In genomic region chr14:35161231-35161630, GRCh38 we compare ENCODE assay signal across 13 cellular contexts. TPM values are rescaled to one million over a fixed set of nuclear protein-coding genes. Genes with fewer than 3 reads are reported as not detected.
DNase-seq lines count a peak whose midpoint lies in the region; ATAC-seq and TF ChIP-seq lines count a peak whose summit lies in the region.
"Had no signal": no experiment of that assay in that cellular context is flagged by ENCODE, and none has a peak within 500 bp of the region (broad histone marks: within the 10 kb centered on the region; RNA-seq: fewer than 3 reads in every experiment).

No MANE protein-coding gene starts in this region.

- H3K4me1 ChIP-seq in PC-3 (ENCODE audit: insufficient read depth, low read length), result peaks cover 35% of the 10 kb centered on the region
- H3K4me1 ChIP-seq in smooth muscle cell (ENCODE audit: low read depth), result peaks cover 12% of the 10 kb centered on the region
- H3K4me1 ChIP-seq: adrenal gland had no signal

- no peaks in the 10 kb centered on the region for H3K9me3 Mint-ChIP-seq in activated CD4-positive, alpha-beta T cell treated with anti-CD3 and anti-CD28 coated beads, Interleukin-2, amount 10 ng/mL, durations not matched to agents 24 days and 14 days
- no peaks in the 10 kb centered on the region for H3K9me3 Mint-ChIP-seq in activated CD4-positive, alpha-beta T cell treated with anti-CD3 and anti-CD28 coated beads, Interleukin-2, amount 10 ng/mL, durations not matched to agents 7 days and 5 days
- no peaks in the 10 kb centered on the region for H3K9me3 Mint-ChIP-seq in central memory CD8-positive, alpha-beta T cell

- no peaks in the 10 kb centered on the region for H4K20me1 ChIP-seq in PC-3 (ENCODE audit: low read length)
- peaks cover 11% of the 10 kb centered on the region for H4K20me1 ChIP-seq in smooth muscle cell (ENCODE audit: low read depth)

- H3K4me3 Mint-ChIP-seq in activated CD4-positive, alpha-beta T cell treated with anti-CD3 and anti-CD28 coated beads, Interleukin-2, amount 10 ng/mL, durations not matched to agents 24 days and 14 days, result peak overlapping the region; percentile 4
- no peak overlapping the region for H3K4me3 Mint-ChIP-seq in activated CD4-positive, alpha-beta T cell treated with anti-CD3 and anti-CD28 coated beads, Interleukin-2, amount 10 ng/mL, durations not matched to agents 7 days and 5 days
- no peak overlapping the region for H3K4me3 Mint-ChIP-seq in central memory CD8-positive, alpha-beta T cell

- POLR2A ChIA-PET in activated CD4-positive, alpha-beta T cell treated with anti-CD3 and anti-CD28 coated beads, Interleukin-2, amount 10 ng/mL, durations not matched to agents 7 days and 5 days (lab: Charles Lee), result no interaction called here
- POLR2A ChIA-PET in PC-3 (lab: Charles Lee; ENCODE audit: unreplicated experiment), result no interaction called here

- no peak overlapping the region for H3K27ac Mint-ChIP-seq in activated CD4-positive, alpha-beta T cell treated with anti-CD3 and anti-CD28 coated beads, Interleukin-2, amount 10 ng/mL, durations not matched to agents 24 days and 14 days
- no peak overlapping the region for H3K27ac Mint-ChIP-seq in activated CD4-positive, alpha-beta T cell treated with anti-CD3 and anti-CD28 coated beads, Interleukin-2, amount 10 ng/mL, durations not matched to agents 7 days and 5 days
- H3K27ac Mint-ChIP-seq in central memory CD8-positive, alpha-beta T cell (ENCODE audit: low read depth), result peak overlapping the region; percentile 72

- H3K4me2 ChIP-seq in PC-3 (ENCODE audit: low read length), result peak overlapping the region; percentile 70
- H3K4me2 ChIP-seq in smooth muscle cell, result no peak overlapping the region

- H3K9me3 ChIP-seq in PC-3 (ENCODE audit: low read length) (no peaks in the 10 kb centered on the region), smooth muscle cell (replicated peaks; ENCODE audit: low read depth) (no peaks in the 10 kb centered on the region)
- H3K9me3 ChIP-seq: adrenal gland had no signal

- no peaks in the 10 kb centered on the region; the same call in 1 of the 2 replicates for H3K36me3 ChIP-seq in PC-3 (ENCODE audit: low read depth, low read length)
- no peaks in the 10 kb centered on the region for H3K36me3 ChIP-seq in smooth muscle cell (ENCODE audit: low read depth)
- H3K36me3 ChIP-seq in H7 (replicated peaks; ENCODE audit: control insufficient read depth, insufficient read depth, low read length), result no peaks in the 10 kb centered on the region
- H3K36me3 ChIP-seq: adrenal gland had no signal

- peaks cover 45% of the 10 kb centered on the region for H3K4me1 Mint-ChIP-seq in activated CD4-positive, alpha-beta T cell treated with anti-CD3 and anti-CD28 coated beads, Interleukin-2, amount 10 ng/mL, durations not matched to agents 24 days and 14 days
- peaks cover 27% of the 10 kb centered on the region for H3K4me1 Mint-ChIP-seq in activated CD4-positive, alpha-beta T cell treated with anti-CD3 and anti-CD28 coated beads, Interleukin-2, amount 10 ng/mL, durations not matched to agents 7 days and 5 days
- H3K4me1 Mint-ChIP-seq in central memory CD8-positive, alpha-beta T cell, result peaks cover 52% of the 10 kb centered on the region

- H3K27me3 Mint-ChIP-seq in activated CD4-positive, alpha-beta T cell treated with anti-CD3 and anti-CD28 coated beads, Interleukin-2, amount 10 ng/mL, durations not matched to agents 24 days and 14 days, result no peaks in the 10 kb centered on the region
- H3K27me3 Mint-ChIP-seq in activated CD4-positive, alpha-beta T cell treated with anti-CD3 and anti-CD28 coated beads, Interleukin-2, amount 10 ng/mL, durations not matched to agents 7 days and 5 days, result no peaks in the 10 kb centered on the region
- H3K27me3 Mint-ChIP-seq in central memory CD8-positive, alpha-beta T cell, result no peaks in the 10 kb centered on the region

- CTCF ChIA-PET in activated CD4-positive, alpha-beta T cell treated with anti-CD3 and anti-CD28 coated beads, Interleukin-2, amount 10 ng/mL, durations not matched to agents 7 days and 5 days (lab: Charles Lee), result interaction anchor here (1.1 kb wide), 1 partner anchor 15 kb away, joined by 4 read pairs; no protein-coding TSS in a partner anchor
- CTCF ChIA-PET in PC-3 (lab: Charles Lee), result interaction anchor here (0.7 kb wide), 1 partner anchor 84 kb away, joined by 3 read pairs; no protein-coding TSS in a partner anchor

- WGBS in smooth muscle cell (ENCODE audit: low lambda C conversion rate), result 91% methylated on average over 5 of the region's 5 CpGs

- peak overlapping the region; percentile 78 for H3K9ac ChIP-seq in PC-3 (ENCODE audit: low read length)
- peak overlapping the region; percentile 11 for H3K9ac ChIP-seq in smooth muscle cell (ENCODE audit: low read depth)

- H3K27ac ChIP-seq in PC-3 (ENCODE audit: low read length), result peak overlapping the region; percentile 95
- H3K27ac ChIP-seq in smooth muscle cell (ENCODE audit: low read depth), result peak overlapping the region; percentile 90
- H3K27ac ChIP-seq: adrenal gland, epithelial cell of prostate had no signal

- peaks cover 33% of the 10 kb centered on the region for H3K36me3 Mint-ChIP-seq in activated CD4-positive, alpha-beta T cell treated with anti-CD3 and anti-CD28 coated beads, Interleukin-2, amount 10 ng/mL, durations not matched to agents 24 days and 14 days (ENCODE audit: low read depth)
- H3K36me3 Mint-ChIP-seq in activated CD4-positive, alpha-beta T cell treated with anti-CD3 and anti-CD28 coated beads, Interleukin-2, amount 10 ng/mL, durations not matched to agents 7 days and 5 days (ENCODE audit: low read depth), result peaks cover 25% of the 10 kb centered on the region
- H3K36me3 Mint-ChIP-seq in central memory CD8-positive, alpha-beta T cell (ENCODE audit: insufficient read depth), result peaks cover 16% of the 10 kb centered on the region

- H2AFZ ChIP-seq in PC-3 (ENCODE audit: low read length), result no peak overlapping the region
- no peak overlapping the region for H2AFZ ChIP-seq in smooth muscle cell (ENCODE audit: low read depth)

- intact Hi-C loops in activated CD4-positive, alpha-beta T cell treated with anti-CD3 and anti-CD28 coated beads, Interleukin-2, amount 10 ng/mL, durations not matched to agents 24 days and 14 days (cut with micrococcal nuclease), result loop anchor here (2.0 kb wide), 1 partner anchor 44 kb away; no protein-coding TSS in a partner anchor
- intact Hi-C loops in PC-3 (cut with micrococcal nuclease), result loop anchor here (5.0 kb wide), 2 partner anchors 36 to 131 kb away; partner anchors contain the start of gene PSMA6

- peak; percentile 77 for DNase-seq in activated CD4-positive, alpha-beta T cell treated with anti-CD3 and anti-CD28 coated beads, Interleukin-2, amount 10 ng/mL, durations not matched to agents 24 days and 14 days
- no peak for DNase-seq in activated CD4-positive, alpha-beta T cell treated with anti-CD3 and anti-CD28 coated beads, Interleukin-2, amount 10 ng/mL, durations not matched to agents 7 days and 5 days
- DNase-seq in PC-3, result no peak
- DNase-seq in central memory CD8-positive, alpha-beta T cell (ENCODE audit: low spot score in 2 of 2), result no peak
- DNase-seq in smooth muscle cell (lab: John Stamatoyannopoulos, UW; ENCODE audit: unreplicated experiment), result no peak
- no peak for DNase-seq in NCI-H1417 (lab: John Stamatoyannopoulos, UW)
- DNase-seq in H7, result no peak
- DNase-seq in SIG-M5 treated with dmso at 0.1 percent for 504 hours (lab: John Stamatoyannopoulos, UW; ENCODE audit: unreplicated experiment), result no peak
- DNase-seq: adrenal gland, DND-41, NCI-H2081 treated with DMSO at 0.1 percent for 48 hours, OCI-M1 had no signal

- H3F3A ChIP-seq in PC-3 (ENCODE audit: low read length, unreplicated experiment) (peaks cover 5% of the 10 kb centered on the region), smooth muscle cell (ENCODE audit: low read depth) (peaks cover 6% of the 10 kb centered on the region)

- no peak for TF ChIP-seq CTCF in PC-3 (conservative IDR thresholded peaks at IDR 0.05; ENCODE audit: low read depth, low read length)
- TF ChIP-seq CTCF in smooth muscle cell (IDR thresholded peaks at IDR 0.05; ENCODE audit: borderline replicate concordance, insufficient read depth, poor library complexity, severe bottlenecking), result no peak

- H3K4me3 ChIP-seq in PC-3 (ENCODE audit: low read length), result no peak overlapping the region
- no peak overlapping the region for H3K4me3 ChIP-seq in smooth muscle cell
- no peak overlapping the region for H3K4me3 ChIP-seq in H7 (ENCODE audit: insufficient read depth, low read depth, low read length)
- H3K4me3 ChIP-seq: adrenal gland had no signal

- no peak for ATAC-seq in PC-3
- peak; percentile 89 for ATAC-seq in central memory CD8-positive, alpha-beta T cell (replicated peaks; ENCODE audit: extremely low read depth, poor library complexity, severe bottlenecking)

- no peaks in the 10 kb centered on the region for H3K9me2 ChIP-seq in PC-3 (replicated peaks; ENCODE audit: low read length)

- H3K27me3 ChIP-seq in PC-3 (ENCODE audit: low read length) (no peaks in the 10 kb centered on the region), smooth muscle cell (ENCODE audit: low read depth) (no peaks in the 10 kb centered on the region), H7 (ENCODE audit: control insufficient read depth, insufficient read depth, low read length) (no peaks in the 10 kb centered on the region)
- H3K27me3 ChIP-seq: adrenal gland had no signal

- BruUV-seq in PC-3 (replicated peaks; lab: Mats Ljungman, UMichigan), result no TSS peak

- H3K79me2 ChIP-seq in PC-3 (ENCODE audit: low read length), result 0 out of 2 replicates have a peak, but pooled peaks cover 7% of the 10 kb centered on the region
- H3K79me2 ChIP-seq in smooth muscle cell (ENCODE audit: low read depth), result no peaks in the 10 kb centered on the region

RNA-seq across cellular contexts. Expression of gene PRORP, which starts 38.9 kb away (rescaled TPM):
- total RNA-seq in activated CD4-positive, alpha-beta T cell treated with anti-CD3 and anti-CD28 coated beads, Interleukin-2, amount 10 ng/mL, durations not matched to agents 24 days and 14 days, result 35.6 and 41.1 TPM in 2 replicates
- 10 to 100 TPM; 40.2 to 46.0 TPM for total RNA-seq in activated CD4-positive, alpha-beta T cell treated with anti-CD3 and anti-CD28 coated beads, Interleukin-2, amount 10 ng/mL, durations not matched to agents 7 days and 5 days
- total RNA-seq in PC-3 (2014; rRNA removed) (25.1 and 25.3 TPM in 2 replicates), smooth muscle cell (29.1 and 31.3 TPM in 2 replicates)
- 17.6 and 21.1 TPM in 2 replicates for polyA plus RNA-seq in smooth muscle cell
- 56.1 and 62.7 TPM in 2 replicates for total RNA-seq in H7 (2014; rRNA removed; shearing (Covaris generic))

RNA-seq across cellular contexts. Expression of gene PPP2R3C, which starts 39.4 kb away (rescaled TPM):
- total RNA-seq in activated CD4-positive, alpha-beta T cell treated with anti-CD3 and anti-CD28 coated beads, Interleukin-2, amount 10 ng/mL, durations not matched to agents 24 days and 14 days, result 51.6 and 58.1 TPM in 2 replicates
- total RNA-seq in activated CD4-positive, alpha-beta T cell treated with anti-CD3 and anti-CD28 coated beads, Interleukin-2, amount 10 ng/mL, durations not matched to agents 7 days and 5 days, result 10 to 100 TPM; 37.4 to 41.3 TPM
- total RNA-seq in PC-3 (2014; rRNA removed) (15.2 and 20.3 TPM in 2 replicates), smooth muscle cell (35.6 and 36.3 TPM in 2 replicates)
- polyA plus RNA-seq in smooth muscle cell, result 32.3 and 38.4 TPM in 2 replicates
- total RNA-seq in H7 (2014; rRNA removed; shearing (Covaris generic)), result 28.8 and 32.3 TPM in 2 replicates
